18 cellular contexts compared by ENCODE assay signal in genomic region chr3:152978152-152978551, GRCh38.
"Had no signal": no experiment of that assay in that cellular context is flagged by ENCODE, and none has a peak within 500 bp of the region (broad histone marks: within the 10 kb centered on the region; RNA-seq: fewer than 3 reads in every experiment).

No MANE protein-coding gene starts in this region.

- H3K36me3 ChIP-seq: gastrocnemius medialis, left ventricle myocardium inferior, lower lobe of right lung, tibial nerve had no signal

- H3K9me3 ChIP-seq: gastrocnemius medialis, left ventricle myocardium inferior, lower lobe of right lung, psoas muscle, testis had no signal

- H2AFZ ChIP-seq: parathyroid adenoma had no signal

- H3K27ac ChIP-seq: gastrocnemius medialis, left ventricle myocardium inferior, lower lobe of right lung, parathyroid adenoma, psoas muscle, testis, tibial nerve had no signal

- H3K27me3 ChIP-seq: gastrocnemius medialis, testis, tibial nerve had no signal

- H3K9ac ChIP-seq: parathyroid adenoma had no signal

- H3K4me3 ChIP-seq: gastrocnemius medialis, left ventricle myocardium inferior, lower lobe of right lung, psoas muscle, testis, tibial nerve had no signal

- DNase-seq: effector memory CD8-positive, alpha-beta T cell; gastrocnemius medialis; immature natural killer cell; left cardiac atrium; left ventricle myocardium inferior; lower lobe of right lung; mesendoderm; naive thymus-derived CD4-positive, alpha-beta T cell; nephron progenitor cell; psoas muscle; retina; stimulated activated CD4-positive, alpha-beta T cell treated with anti-CD3 and anti-CD28 coated beads, Interleukin-2, amount 100 ng/mL, for 24 hours; stimulated activated CD4-positive, alpha-beta T cell treated with anti-CD3 and anti-CD28 coated beads, Interleukin-4, amount 100 ng/mL, for 4 hours; stimulated activated naive B cell treated with anti-CD40 and anti-IgM and Interleukin-4, amounts not matched to agents 10 μg/mL and 1 μg/mL and 100 μg/mL, for 72 hours; stimulated activated naive CD8-positive, alpha-beta T cell treated with anti-CD3 and anti-CD28 coated beads, Interleukin-15, amount 100 ng/mL, for 72 hours; testis had no signal

- H3K4me1 ChIP-seq: gastrocnemius medialis, left ventricle myocardium inferior, lower lobe of right lung, parathyroid adenoma, psoas muscle, testis, tibial nerve had no signal

- H3K79me2 ChIP-seq: parathyroid adenoma had no signal
